Comparison of ENCODE assay signal across 8 cellular contexts in genomic region chr3:143441772-143442171, GRCh38.
"Had no signal": no experiment of that assay in that cellular context is flagged by ENCODE, and none has a peak within 500 bp of the region (broad histone marks: within the 10 kb centered on the region; RNA-seq: fewer than 3 reads in every experiment).

No MANE protein-coding gene starts in this region.

- H2AFZ ChIP-seq: GM23338 had no signal

- H3K27me3 Mint-ChIP-seq: IgD-negative memory B cell had no signal

- H3K4me2 ChIP-seq: GM23338 had no signal

- H3K4me3 Mint-ChIP-seq: GM23338, H9, HFFc6, IgD-negative memory B cell had no signal

- H3K9me3 Mint-ChIP-seq: GM23338, H9, HFFc6, IgD-negative memory B cell had no signal

- ATAC-seq: GM23338, HepG2 had no signal

- H3K27ac Mint-ChIP-seq: GM23338, HFFc6, IgD-negative memory B cell had no signal

- H3K27ac ChIP-seq: HL-60 had no signal

- H3K4me1 Mint-ChIP-seq: H9 had no signal

- H3K4me3 ChIP-seq: GM23338 had no signal

- DNase-seq: H9, HCEC 1CT, HFFc6, KBM-7 had no signal
